30 cellular contexts compared by ENCODE assay signal in the genomic region with DNA sequence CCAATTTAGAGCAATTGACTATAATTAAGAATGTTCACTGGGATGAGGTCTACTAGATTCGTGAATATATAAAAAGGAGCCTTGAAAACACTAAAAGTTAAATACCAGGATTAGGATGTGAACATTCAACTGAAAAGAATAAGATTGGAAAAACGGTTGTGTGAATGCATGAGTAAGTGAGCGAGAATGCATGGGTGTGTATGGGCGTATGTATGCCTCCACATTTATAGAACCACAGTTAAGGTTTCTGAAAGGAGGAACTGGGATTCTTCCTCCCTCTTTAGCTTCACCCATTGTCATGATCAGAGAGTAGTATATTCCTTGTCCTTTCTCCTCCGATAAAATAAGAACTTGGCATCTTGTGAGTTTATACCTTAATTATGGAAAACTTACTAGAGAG.
A peak's percentile ranks its signal among the peaks of the same experiment; 100 is the strongest.
DNase-seq lines count a peak whose midpoint lies in the region; ATAC-seq, FAIRE-seq and TF ChIP-seq lines count a peak whose summit lies in the region.
"Had no signal": no experiment of that assay in that cellular context is flagged by ENCODE, and none has a peak within 500 bp of the region (broad histone marks: within the 10 kb centered on the region; RNA-seq: fewer than 3 reads in every experiment).

No MANE protein-coding gene starts in this region.

- TF ChIP-seq CTCF in PC-3 (conservative IDR thresholded peaks at IDR 0.05; ENCODE audit: low read depth, low read length), result no peak
- TF ChIP-seq CTCF in mammary epithelial cell (conservative IDR thresholded peaks at IDR 0.05 in 1 of 2, IDR thresholded peaks at IDR 0.05 in 1 of 2; ENCODE audit: extremely low read depth in 1 of 2, insufficient read depth in 1 of 2, low read depth in 1 of 2, low read length in 2 of 2), result no peak

- H3K4me1 ChIP-seq in PC-3 (ENCODE audit: insufficient read depth, low read length) (peaks cover 15% of the 10 kb centered on the region), mammary epithelial cell (ENCODE audit: insufficient read depth, low read length) (peaks cover 8% of the 10 kb centered on the region)
- H3K4me1 ChIP-seq: colonic mucosa, gastrocnemius medialis, uterus had no signal

- H3K27ac ChIP-seq in PC-3 (ENCODE audit: low read length), result peak overlapping the region; percentile 54
- H3K27ac ChIP-seq in mammary epithelial cell (ENCODE audit: insufficient read depth, low read depth, low read length), result peak overlapping the region; percentile 7
- H3K27ac ChIP-seq: cardiac muscle cell, colonic mucosa, gastrocnemius medialis, GM23248, skin epidermis, thoracic aorta, uterus had no signal

- H3K36me3 ChIP-seq in PC-3 (ENCODE audit: low read depth, low read length) (no peaks in the 10 kb centered on the region), mammary epithelial cell (ENCODE audit: insufficient read depth, low read length) (no peaks in the 10 kb centered on the region)
- H3K36me3 ChIP-seq: cardiac muscle cell, colonic mucosa, gastrocnemius medialis, thoracic aorta, uterus had no signal

- in situ Hi-C loops in mammary epithelial cell (cut with MboI; ENCODE audit: low sequenced_read_pairs in 2 of 2) (no loop called here), ACHN (cut with HindIII; ENCODE audit: low pct_ligation_motif_present, low pct_unique_long_range_greater_than_20kb, low sequenced_read_pairs) (no loop called here)

- H3K4me2 ChIP-seq in PC-3 (ENCODE audit: low read length), result peak overlapping the region; percentile 27
- H3K4me2 ChIP-seq in mammary epithelial cell (ENCODE audit: insufficient read depth, low read depth, low read length), result peak overlapping the region; percentile 18

- WGBS in mammary epithelial cell (ENCODE audit: low coverage, missing lambda C conversion rate), result 80% methylated on average over 5 of the region's 5 CpGs

- dilution Hi-C loops in mammary epithelial cell (cut with HindIII; ENCODE audit: low sequenced_read_pairs), result no loop called here

- H3F3A ChIP-seq in PC-3 (ENCODE audit: low read length, unreplicated experiment), result no peaks in the 10 kb centered on the region

- H3K36me3 Mint-ChIP-seq in activated T-helper 17 cell treated with anti-CD3 and anti-CD28 coated beads, Interleukin-2, amount 50 U/mL, for 72 hours (ENCODE audit: low read depth), result no peaks in the 10 kb centered on the region
- H3K36me3 Mint-ChIP-seq: CD4-positive, alpha-beta memory T cell; naive B cell had no signal

- DNase-seq in HPDE6-E6E7 (ENCODE audit: extremely low spot score), result peak; percentile 22
- peak; percentile 81 for DNase-seq in PC-3
- peak; percentile 32 for DNase-seq in mammary epithelial cell
- peak; percentile 30 for DNase-seq in urothelium cell line (ENCODE audit: low spot score)
- DNase-seq in NOMO-1 treated with DMSO at 0.1 percent for 48 hours (lab: John Stamatoyannopoulos, UW; ENCODE audit: unreplicated experiment), result no peak
- DNase-seq in ACHN, result no peak
- DNase-seq: activated B cell treated with CpG ODN at 0.5 μM for 24 hours; activated CD4-positive, alpha-beta T cell treated with anti-CD3 and anti-CD28 coated beads, Interleukin-2, amount 50 U/mL, for 48 hours; activated naive CD4-positive, alpha-beta T cell treated with anti-CD3 and anti-CD28 coated beads, Interleukin-2, amount 50 U/mL, for 16 hours; amniotic stem cell; CD4-positive, alpha-beta memory T cell; colonic mucosa; effector memory CD8-positive, alpha-beta T cell; gastrocnemius medialis; GM23248; KBM-7; mesendoderm; naive B cell; NCI-H1436 treated with DMSO at 0.1 percent for 48 hours; nucleus accumbens; SHP77 treated with DMSO at 0.1 percent for 48 hours; stimulated activated naive CD8-positive, alpha-beta T cell treated with anti-CD3 and anti-CD28 coated beads, Interleukin-15, Interleukin-2, amounts not matched to agents 100 U/mL and 50 U/mL, for 24 hours; SW 1271; T1000; uterus had no signal

- BruUV-seq in PC-3 (replicated peaks; lab: Mats Ljungman, UMichigan) (no TSS peak), mammary epithelial cell (replicated peaks; lab: Mats Ljungman, UMichigan) (no TSS peak)

- H2AFZ ChIP-seq in PC-3 (ENCODE audit: low read length) (peak overlapping the region; percentile 32; the same call in 1 of the 2 replicates), mammary epithelial cell (ENCODE audit: low read depth, low read length) (peak overlapping the region; percentile 67)
- H2AFZ ChIP-seq: GM23248 had no signal

- H3K4me1 Mint-ChIP-seq in activated T-helper 17 cell treated with anti-CD3 and anti-CD28 coated beads, Interleukin-2, amount 50 U/mL, for 72 hours, result no peaks in the 10 kb centered on the region
- H3K4me1 Mint-ChIP-seq: activated B cell treated with CpG ODN at 0.5 μM for 24 hours; CD4-positive, alpha-beta memory T cell; naive B cell had no signal

- CTCF ChIA-PET in PC-3 (lab: Charles Lee) (interaction anchor here (0.5 kb wide), 1 partner anchor 151 kb away, joined by 3 read pairs; a partner anchor contains a TSS), mammary epithelial cell (lab: Charles Lee; ENCODE audit: low non-redundant PET) (no interaction called here)

- H3K9ac ChIP-seq in PC-3 (ENCODE audit: low read length) (no peak overlapping the region), mammary epithelial cell (ENCODE audit: insufficient read depth, low read length) (no peak overlapping the region)
- H3K9ac ChIP-seq: GM23248 had no signal

- no peaks in the 10 kb centered on the region for H3K27me3 ChIP-seq in PC-3 (ENCODE audit: low read length)
- no peaks in the 10 kb centered on the region for H3K27me3 ChIP-seq in mammary epithelial cell (ENCODE audit: insufficient read depth, low read length)
- H3K27me3 ChIP-seq: cardiac muscle cell, colonic mucosa, gastrocnemius medialis, uterus had no signal

- intact Hi-C loops in PC-3 (cut with micrococcal nuclease), result no loop called here
- intact Hi-C loops in mammary epithelial cell (cut with micrococcal nuclease), result no loop called here

- H3K79me2 ChIP-seq in PC-3 (ENCODE audit: low read length) (no peaks in the 10 kb centered on the region), mammary epithelial cell (ENCODE audit: insufficient read depth, low read length) (no peaks in the 10 kb centered on the region)

- H4K20me1 ChIP-seq in PC-3 (ENCODE audit: low read length) (no peaks in the 10 kb centered on the region), mammary epithelial cell (ENCODE audit: insufficient read depth, low read length) (no peaks in the 10 kb centered on the region)

- POLR2A ChIA-PET in PC-3 (lab: Charles Lee; ENCODE audit: unreplicated experiment), result interaction anchor here (0.8 kb wide), 1 partner anchor 234 kb away, joined by 5 read pairs; no protein-coding TSS in a partner anchor

- H3K9me3 Mint-ChIP-seq in activated T-helper 17 cell treated with anti-CD3 and anti-CD28 coated beads, Interleukin-2, amount 50 U/mL, for 72 hours, result peaks cover 3% of the 10 kb centered on the region
- H3K9me3 Mint-ChIP-seq: activated B cell treated with CpG ODN at 0.5 μM for 24 hours; effector memory CD8-positive, alpha-beta T cell had no signal

- peak; percentile 99 for ATAC-seq in PC-3
- no peak for ATAC-seq in activated T-helper 17 cell treated with anti-CD3 and anti-CD28 coated beads, Interleukin-2, amount 50 U/mL, for 72 hours (replicated peaks)
- ATAC-seq: effector memory CD8-positive, alpha-beta T cell; gastrocnemius medialis; left lobe of liver; stimulated activated naive CD8-positive, alpha-beta T cell treated with anti-CD3 and anti-CD28 coated beads, Interleukin-15, Interleukin-2, amounts not matched to agents 100 U/mL and 50 U/mL, for 24 hours had no signal

- no peaks in the 10 kb centered on the region for H3K9me2 ChIP-seq in PC-3 (replicated peaks; ENCODE audit: low read length)

- H3K9me3 ChIP-seq in PC-3 (ENCODE audit: low read length) (no peaks in the 10 kb centered on the region), mammary epithelial cell (replicated peaks; ENCODE audit: insufficient read depth, low read length) (no peaks in the 10 kb centered on the region)
- H3K9me3 ChIP-seq: colonic mucosa, gastrocnemius medialis, thoracic aorta, uterus had no signal

- H3K27ac Mint-ChIP-seq in activated T-helper 17 cell treated with anti-CD3 and anti-CD28 coated beads, Interleukin-2, amount 50 U/mL, for 72 hours, result no peak overlapping the region
- H3K27ac Mint-ChIP-seq: activated B cell treated with CpG ODN at 0.5 μM for 24 hours; CD4-positive, alpha-beta memory T cell; effector memory CD8-positive, alpha-beta T cell; naive B cell had no signal

- H3K27me3 Mint-ChIP-seq in activated T-helper 17 cell treated with anti-CD3 and anti-CD28 coated beads, Interleukin-2, amount 50 U/mL, for 72 hours, result peaks cover 6% of the 10 kb centered on the region
- H3K27me3 Mint-ChIP-seq: activated B cell treated with CpG ODN at 0.5 μM for 24 hours had no signal

- no peak for FAIRE-seq in urothelium cell line (lab: Jason Lieb, UNC)

- H3K4me3 ChIP-seq in PC-3 (ENCODE audit: low read length) (no peak overlapping the region), mammary epithelial cell (replicated peaks in 1 of 3; ENCODE audit: insufficient read depth in 1 of 3, low read depth in 2 of 3, low read length in 3 of 3) (no peak overlapping the region)
- H3K4me3 ChIP-seq: cardiac muscle cell, colonic mucosa, gastrocnemius medialis, GM23248, skin epidermis, thoracic aorta, uterus had no signal

- no peak overlapping the region for H3K4me3 Mint-ChIP-seq in activated T-helper 17 cell treated with anti-CD3 and anti-CD28 coated beads, Interleukin-2, amount 50 U/mL, for 72 hours
- H3K4me3 Mint-ChIP-seq: activated B cell treated with CpG ODN at 0.5 μM for 24 hours; CD4-positive, alpha-beta memory T cell; effector memory CD8-positive, alpha-beta T cell; naive B cell had no signal

Comparison
In these comparisons a context has a peak if more than half of its experiments do, and no peak if none do; other contexts are left out.
1. DNase-seq: peak in HPDE6-E6E7 (single experiment), PC-3 (single experiment), mammary epithelial cell (single experiment) and urothelium cell line (single experiment); none in NOMO-1 treated with DMSO at 0.1 percent for 48 hours (single experiment) and ACHN (single experiment).